2 cellular contexts compared by ENCODE assay signal in genomic region chr16:81647527-81647926, GRCh38.
TF ChIP-seq lines count a peak whose summit lies in the region.

No MANE protein-coding gene starts in this region.

TF ChIP-seq in GM23338, 12 proteins besides CTCF, POLR2A, EP300 and RAD21:
- no peak for TF ChIP-seq ZNF114 (CRISPR knock-in tag; IDR thresholded peaks at IDR 0.05)
- no peak for TF ChIP-seq JUNB (IDR thresholded peaks at IDR 0.05; ENCODE audit: unreplicated experiment)
- no peak for TF ChIP-seq CREB1 (CRISPR knock-in tag; IDR thresholded peaks at IDR 0.05; ENCODE audit: low read depth)
- TF ChIP-seq NANOG (IDR thresholded peaks at IDR 0.05; ENCODE audit: borderline replicate concordance), result no peak
TF ChIP-seq in GM23338: peak in this region for 0.

TF ChIP-seq in endothelial cell of umbilical vein, 7 proteins besides CTCF, POLR2A, EP300 and RAD21:
- no peak for TF ChIP-seq MAX (IDR thresholded peaks at IDR 0.05; ENCODE audit: insufficient read depth, insufficient read length)
- TF ChIP-seq JUN (IDR thresholded peaks at IDR 0.05; ENCODE audit: borderline replicate concordance, insufficient read depth, insufficient read length, low read depth), result peak; percentile 22
- no peak for TF ChIP-seq POLR2AphosphoS5 (IDR thresholded peaks at IDR 0.05; ENCODE audit: insufficient read depth, low read depth, low read length)
- TF ChIP-seq GATA2 (IDR thresholded peaks at IDR 0.05; ENCODE audit: insufficient read depth, insufficient read length, low read depth, low read length), result no peak
- no peak for TF ChIP-seq FOS (IDR thresholded peaks at IDR 0.05; ENCODE audit: borderline replicate concordance, insufficient read depth, low read length)
